In the genomic region with DNA sequence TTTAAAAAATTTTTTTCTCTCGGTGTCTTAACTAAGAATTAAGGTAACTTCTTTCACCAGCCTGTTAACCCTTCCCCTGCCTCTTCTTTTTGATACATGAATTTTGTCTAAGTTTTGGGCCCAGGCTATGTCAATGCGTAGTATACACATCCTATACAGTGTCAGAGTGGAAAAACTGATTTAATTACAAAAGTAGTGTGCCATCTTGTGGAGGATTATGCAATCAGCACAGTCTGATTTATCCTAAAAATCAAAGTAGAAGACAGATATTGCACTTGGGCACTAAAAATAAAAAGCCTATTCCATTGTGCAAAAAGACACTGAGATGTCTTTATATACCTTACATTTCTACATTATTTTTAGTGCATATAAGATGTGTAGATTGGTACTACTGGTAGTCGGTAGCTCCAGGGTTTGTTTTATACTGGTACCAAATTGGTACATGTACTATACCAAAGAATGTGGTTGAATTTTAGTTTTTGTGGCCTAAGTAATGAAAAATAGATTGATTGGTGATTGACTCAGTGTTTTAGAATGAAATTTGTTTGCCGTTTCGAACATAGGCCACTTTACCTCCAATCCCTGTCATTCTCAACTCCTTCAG, we compare ENCODE assay signal across 8 cellular contexts.
DNase-seq lines count a peak whose midpoint lies in the region; ATAC-seq and TF ChIP-seq lines count a peak whose summit lies in the region.

No MANE protein-coding gene starts in this region.

- DNase-seq in DMS114 treated with DMSO at 0.1 percent for 48 hours (lab: John Stamatoyannopoulos, UW; ENCODE audit: unreplicated experiment) = peak; percentile 15
- DNase-seq in dedifferentiated amniotic fluid mesenchymal stem cell (ENCODE audit: extremely low spot score) = peak; percentile 72
- peak; percentile 82 for DNase-seq in medulla oblongata (ENCODE audit: extremely low spot score)
- DNase-seq in T-helper 2 cell treated with Interferon-gamma antibody and Interleukin-4, amounts not matched to agents 5 μg/mL and 100 μg/mL, for 36 hours (ENCODE audit: low spot score) = no peak
- DNase-seq in mesenteric fat pad (ENCODE audit: low spot score) = no peak

- H3K4me1 ChIP-seq in OCI-LY3 (ENCODE audit: low read length) = no peaks in the 10 kb centered on the region

- H3K4me3 ChIP-seq in OCI-LY3 (ENCODE audit: low read length) = no peak overlapping the region

- H3K9me3 ChIP-seq in OCI-LY3 (ENCODE audit: insufficient read depth, low read length) = no peaks in the 10 kb centered on the region

- no peak overlapping the region for H3K4me3 Mint-ChIP-seq in T-helper 2 cell treated with Interferon-gamma antibody and Interleukin-4, amounts not matched to agents 5 μg/mL and 100 μg/mL, for 36 hours

- peaks cover 11% of the 10 kb centered on the region for H3K36me3 Mint-ChIP-seq in T-helper 2 cell treated with Interferon-gamma antibody and Interleukin-4, amounts not matched to agents 5 μg/mL and 100 μg/mL, for 36 hours (ENCODE audit: low read depth)

- no peak overlapping the region for H3K27ac ChIP-seq in OCI-LY3 (ENCODE audit: low read length)

- no peak overlapping the region for H3K9ac ChIP-seq in OCI-LY3 (ENCODE audit: low read length)

- H3K4me1 Mint-ChIP-seq in T-helper 2 cell treated with Interferon-gamma antibody and Interleukin-4, amounts not matched to agents 5 μg/mL and 100 μg/mL, for 36 hours (ENCODE audit: low read depth) = no peaks in the 10 kb centered on the region

- H4K20me1 ChIP-seq in OCI-LY3 (ENCODE audit: insufficient read depth, low read length) = no peaks in the 10 kb centered on the region

- H3K27me3 Mint-ChIP-seq in T-helper 2 cell treated with Interferon-gamma antibody and Interleukin-4, amounts not matched to agents 5 μg/mL and 100 μg/mL, for 36 hours (ENCODE audit: low read depth) = no peaks in the 10 kb centered on the region

- peaks cover 2% of the 10 kb centered on the region for H3K36me3 ChIP-seq in OCI-LY3 (replicated peaks; ENCODE audit: low read depth, low read length)

- no peaks in the 10 kb centered on the region for H3K79me2 ChIP-seq in OCI-LY3 (ENCODE audit: low read length)

- H2AFZ ChIP-seq in OCI-LY3 (ENCODE audit: low read depth, low read length) = no peak overlapping the region

- no peaks in the 10 kb centered on the region for H3K27me3 ChIP-seq in OCI-LY3 (ENCODE audit: low read depth, low read length)

- no peak overlapping the region for H3K27ac Mint-ChIP-seq in T-helper 2 cell treated with Interferon-gamma antibody and Interleukin-4, amounts not matched to agents 5 μg/mL and 100 μg/mL, for 36 hours

- no peak overlapping the region for H3K4me2 ChIP-seq in OCI-LY3 (ENCODE audit: low read length)

- ATAC-seq in HG03103 (IDR thresholded peaks at IDR 0.05; ENCODE audit: low read depth, unreplicated experiment) (peak; percentile 56), HG02678 (IDR thresholded peaks at IDR 0.05; ENCODE audit: unreplicated experiment) (no peak)

- TF ChIP-seq CTCF in OCI-LY3 (IDR thresholded peaks at IDR 0.05; ENCODE audit: low read depth, low read length) = peak; percentile 70

- no peaks in the 10 kb centered on the region for H3K9me3 Mint-ChIP-seq in T-helper 2 cell treated with Interferon-gamma antibody and Interleukin-4, amounts not matched to agents 5 μg/mL and 100 μg/mL, for 36 hours

Comparison
In these comparisons a context has a peak if more than half of its experiments do, and no peak if none do; other contexts are left out.
1. DNase-seq: peak in DMS114 treated with DMSO at 0.1 percent for 48 hours (single experiment), dedifferentiated amniotic fluid mesenchymal stem cell (single experiment) and medulla oblongata (single experiment); none in T-helper 2 cell treated with Interferon-gamma antibody and Interleukin-4, amounts not matched to agents 5 μg/mL and 100 μg/mL, for 36 hours (single experiment) and mesenteric fat pad (single experiment).